9 cellular contexts compared by ENCODE assay signal in the genomic region with DNA sequence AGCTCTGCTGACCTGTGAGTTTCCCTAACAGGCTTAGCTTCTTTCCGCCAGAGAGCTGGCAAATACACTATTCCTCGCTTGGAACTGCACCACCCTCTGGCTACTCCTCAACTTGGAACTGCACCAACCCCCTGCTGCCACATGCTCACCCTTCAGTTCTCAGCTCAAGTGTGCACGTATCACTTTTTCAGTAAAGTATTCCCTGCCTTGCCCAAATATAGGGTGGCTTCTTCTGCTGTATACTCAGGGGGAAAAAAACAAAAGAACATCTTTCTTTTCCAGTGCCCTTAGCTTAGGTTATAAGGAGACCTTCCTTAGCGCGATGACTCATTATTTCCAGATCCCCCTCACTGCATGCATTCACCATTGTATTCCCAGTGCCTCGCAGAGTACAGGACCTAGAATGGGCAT. TPM values are rescaled to one million over a fixed set of nuclear protein-coding genes. Genes with fewer than 3 reads are reported as not detected.
DNase-seq lines count a peak whose midpoint lies in the region; FAIRE-seq and TF ChIP-seq lines count a peak whose summit lies in the region.
"Had no signal": no experiment of that assay in that cellular context is flagged by ENCODE, and none has a peak within 500 bp of the region (broad histone marks: within the 10 kb centered on the region; RNA-seq: fewer than 3 reads in every experiment).

No MANE protein-coding gene starts in this region.

- intact Hi-C loops in prostate gland (cut with DNase I) = no loop called here
- intact Hi-C loops in adrenal gland (cut with DNase I) = no loop called here

- H3K4me1 ChIP-seq in SJSA1 (replicated peaks) = peaks cover 28% of the 10 kb centered on the region
- H3K4me1 ChIP-seq in prostate gland (replicated peaks) = no peaks in the 10 kb centered on the region
- H3K4me1 ChIP-seq in adrenal gland (replicated peaks in 1 of 2) = peaks cover 0 to 8% of the 10 kb centered on the region in 2 donors
- no peaks in the 10 kb centered on the region for H3K4me1 ChIP-seq in tibial nerve

- no peak for TF ChIP-seq POLR2A in prostate gland (IDR thresholded peaks at IDR 0.05)
- no peak for TF ChIP-seq POLR2A in adrenal gland (IDR thresholded peaks at IDR 0.05)
- no peak for TF ChIP-seq POLR2A in H54 (IDR thresholded peaks at IDR 0.05; ENCODE audit: low read depth, low read length)
- TF ChIP-seq POLR2A in tibial nerve (IDR thresholded peaks at IDR 0.05) = no peak

- no peaks in the 10 kb centered on the region for H3K9me3 ChIP-seq in SJSA1 (replicated peaks)
- no peaks in the 10 kb centered on the region for H3K9me3 ChIP-seq in prostate gland
- no peaks in the 10 kb centered on the region for H3K9me3 ChIP-seq in adrenal gland (replicated peaks in 1 of 3)
- H3K9me3 ChIP-seq in tibial nerve = no peaks in the 10 kb centered on the region

- no peaks in the 10 kb centered on the region for H3K27me3 ChIP-seq in SJSA1 (replicated peaks)
- no peaks in the 10 kb centered on the region for H3K27me3 ChIP-seq in prostate gland (replicated peaks; ENCODE audit: insufficient read depth)
- H3K27me3 ChIP-seq in adrenal gland = no peaks in the 10 kb centered on the region
- H3K27me3 ChIP-seq in tibial nerve = peaks cover 0 to 11% of the 10 kb centered on the region in 2 donors

- FAIRE-seq in H54 (lab: Jason Lieb, UNC) = no peak

- no peaks in the 10 kb centered on the region; the same call in 1 of the 2 replicates for H3K36me3 ChIP-seq in SJSA1
- no peaks in the 10 kb centered on the region for H3K36me3 ChIP-seq in prostate gland
- H3K36me3 ChIP-seq in adrenal gland (replicated peaks in 1 of 2) = no peaks in the 10 kb centered on the region
- H3K36me3 ChIP-seq in tibial nerve = no peaks in the 10 kb centered on the region

- H3K27ac ChIP-seq in SJSA1 (peak overlapping the region; percentile 56), prostate gland (no peak overlapping the region), adrenal gland (no peak overlapping the region), tibial nerve (no peak overlapping the region)

- DNase-seq in DMS79 (lab: John Stamatoyannopoulos, UW) (peak; percentile 36), SJSA1 (ENCODE audit: low read depth in 1 of 2, low spot score in 2 of 2) (peak; percentile 76 to 77), foreskin melanocyte (peak; percentile 57), prostate gland (ENCODE audit: low spot score) (peak; percentile 60), dermis blood vessel endothelial cell (no peak), adrenal gland (no peak), H54 (ENCODE audit: insufficient read length, low spot score) (no peak), tibial nerve (ENCODE audit: low spot score in 2 of 2) (no peak)
- DNase-seq: NCI-H1694 treated with DMSO at 0.1 percent for 48 hours had no signal

- 67% methylated on average over 6 of the region's 6 CpGs for WGBS in prostate gland
- WGBS in adrenal gland, 4 donors = 80 to 87% (median 81%) methylated on average over 6 of the region's 6 CpGs
- WGBS in tibial nerve, 2 donors = 62 to 69% methylated on average over 6 of the region's 6 CpGs

- no peak for TF ChIP-seq EP300 in tibial nerve (IDR thresholded peaks at IDR 0.05)

- H3K4me3 ChIP-seq in SJSA1 = no peak overlapping the region
- H3K4me3 ChIP-seq in prostate gland = no peak overlapping the region
- no peak overlapping the region for H3K4me3 ChIP-seq in adrenal gland
- H3K4me3 ChIP-seq in tibial nerve = no peak overlapping the region

- peak in 1 of 4 experiments; percentile 33 for TF ChIP-seq CTCF in prostate gland (IDR thresholded peaks at IDR 0.05)
- TF ChIP-seq CTCF in adrenal gland (IDR thresholded peaks at IDR 0.05) = no peak
- TF ChIP-seq CTCF in tibial nerve (IDR thresholded peaks at IDR 0.05) = no peak

RNA-seq across cellular contexts. Expression of gene GNAS-AS1, which starts 21.2 kb away (rescaled TPM):
- not detected in 2 replicates for total RNA-seq in SJSA1 (2014; rRNA removed; shearing (Covaris generic))
- 1 to 10 TPM in 1 of 2 donors, under 1 TPM in 1; 0.50 to 1.8 TPM for total RNA-seq in prostate gland
- not detected in 2 replicates for total RNA-seq in dermis blood vessel endothelial cell
- total RNA-seq in adrenal gland = under 1 TPM in 3 of 8 donors, not detected in 5; 0.11 to 0.61 (median 0.24) TPM
- polyA plus RNA-seq in adrenal gland = under 1 TPM; 0.09 to 0.72 (median 0.10) TPM
- total RNA-seq in tibial nerve = under 1 TPM in 2 of 4 donors, not detected in 2; 0.42 to 0.59 TPM

RNA-seq across cellular contexts. Expression of gene GNAS, which starts 23.0 kb away (rescaled TPM):
- total RNA-seq in SJSA1 (2014; rRNA removed; shearing (Covaris generic)) = 726 and 1,015 TPM in 2 replicates
- total RNA-seq in prostate gland (100 to 1,000 TPM; 644 to 900 TPM), dermis blood vessel endothelial cell (365 and 726 TPM in 2 replicates), adrenal gland (1,000 to 10,000 TPM in 7 of 8 donors, 100 to 1,000 TPM in 1; 614 to 1,525 (median 1,042) TPM), tibial nerve (100 to 1,000 TPM; 484 to 621 (median 524) TPM)
- 1,000 to 10,000 TPM; 2,293 to 6,333 (median 4,379) TPM for polyA plus RNA-seq in adrenal gland

Comparison
In these comparisons a context has a peak if more than half of its experiments do, and no peak if none do; other contexts are left out.
1. DNase-seq: peak in DMS79 (single experiment), SJSA1 (2 of 2), foreskin melanocyte (single experiment) and prostate gland (single experiment); none in dermis blood vessel endothelial cell (single experiment), adrenal gland (0 of 7), H54 (single experiment) and tibial nerve (0 of 2).